18 cellular contexts compared by ENCODE assay signal in genomic region chr9:78363221-78363620, GRCh38.
DNase-seq lines count a peak whose midpoint lies in the region; ATAC-seq and TF ChIP-seq lines count a peak whose summit lies in the region.
"Had no signal": no experiment of that assay in that cellular context is flagged by ENCODE, and none has a peak within 500 bp of the region (broad histone marks: within the 10 kb centered on the region; RNA-seq: fewer than 3 reads in every experiment).

No MANE protein-coding gene starts in this region.

- DNase-seq in AG08396 (ENCODE audit: low spot score) (peak; percentile 41), H9 (no peak), amniotic epithelial cell (ENCODE audit: low read depth) (peak; percentile 16), left colon (peak in 1 of 2 donors; percentile 48), NCI-H510A (lab: John Stamatoyannopoulos, UW) (no peak), NCI-H446 (lab: John Stamatoyannopoulos, UW) (no peak)
- no peak for DNase-seq in effector memory CD4-positive, alpha-beta T cell
- no peak for DNase-seq in CD4-positive, alpha-beta memory T cell
- DNase-seq: activated CD4-positive, alpha-beta T cell treated with anti-CD3 and anti-CD28 coated beads, Interleukin-2, amount 10 ng/mL, durations not matched to agents 24 days and 14 days; activated effector memory CD4-positive, alpha-beta T cell treated with Interleukin-2 at 50 U/mL for 16 hours; adrenal gland; endodermal cell; stimulated activated naive CD8-positive, alpha-beta T cell treated with anti-CD3 and anti-CD28 coated beads, Interleukin-15, Interleukin-2, amounts not matched to agents 100 U/mL and 50 U/mL, for 24 hours; upper lobe of right lung had no signal

- no peak overlapping the region for H3K23ac ChIP-seq in H9 (ENCODE audit: insufficient read length, low read depth, low read length)

- peaks cover 0 to 2% (median 2%) of the 10 kb centered on the region in 3 experiments; a peak in 2 of 7 replicates for H3K36me3 Mint-ChIP-seq in H9 (ENCODE audit: insufficient read depth in 1 of 3, low read depth in 3 of 3)
- H3K36me3 Mint-ChIP-seq in CD4-positive, alpha-beta memory T cell: no peaks in the 10 kb centered on the region

- H4K5ac ChIP-seq in H9 (ENCODE audit: insufficient read length, low read depth, low read length): no peak overlapping the region

- H3K4me3 ChIP-seq in effector memory CD4-positive, alpha-beta T cell (ENCODE audit: insufficient read depth, low read depth, low read length, poor library complexity, severe bottlenecking): no peak overlapping the region
- no peak overlapping the region for H3K4me3 ChIP-seq in CD4-positive, alpha-beta memory T cell (ENCODE audit: low read length in 2 of 2)
- H3K4me3 ChIP-seq: adrenal gland, gastroesophageal sphincter, HAP-1, SK-N-MC, upper lobe of right lung had no signal

- H2BK120ac ChIP-seq in H9 (ENCODE audit: low read depth, low read length, poor library complexity, severe bottlenecking): no peak overlapping the region

- no peak overlapping the region for H3K18ac ChIP-seq in H9 (ENCODE audit: insufficient read length, low read depth, low read length)

- H3K9ac ChIP-seq in H9 (ENCODE audit: extremely low read depth, insufficient read length, low read length): no peak overlapping the region
- H3K9ac ChIP-seq: KMS-11 had no signal

- CTCF ChIA-PET in CD4-positive, alpha-beta memory T cell (lab: Charles Lee; ENCODE audit: partially characterized antibody): interaction anchor here (1.0 to 2.9 kb wide), 2 partner anchors 9 to 103 kb away, joined by 3 to 12 read pairs; no protein-coding TSS in a partner anchor

- no peak for TF ChIP-seq CTCF in H9 (conservative IDR thresholded peaks at IDR 0.05)

- no peak overlapping the region for H3K4ac ChIP-seq in H9 (ENCODE audit: low read depth, low read length)

- no peaks in the 10 kb centered on the region for H3K9me3 Mint-ChIP-seq in H9
- H3K9me3 Mint-ChIP-seq in CD4-positive, alpha-beta memory T cell: no peaks in the 10 kb centered on the region
- H3K9me3 Mint-ChIP-seq: activated CD4-positive, alpha-beta T cell treated with anti-CD3 and anti-CD28 coated beads, Interleukin-2, amount 10 ng/mL, durations not matched to agents 24 days and 14 days; endodermal cell had no signal

- H3K27ac Mint-ChIP-seq in H9: peak overlapping the region in 2 of 3 experiments; percentile 42 to 82; a peak in 2 of 7 replicates
- no peak overlapping the region for H3K27ac Mint-ChIP-seq in CD4-positive, alpha-beta memory T cell
- H3K27ac Mint-ChIP-seq: activated CD4-positive, alpha-beta T cell treated with anti-CD3 and anti-CD28 coated beads, Interleukin-2, amount 10 ng/mL, durations not matched to agents 24 days and 14 days; endodermal cell had no signal

- no peaks in the 10 kb centered on the region for H3K23me2 ChIP-seq in H9 (ENCODE audit: insufficient read length, low read depth, low read length, poor library complexity, severe bottlenecking)

- H3K56ac ChIP-seq in H9 (ENCODE audit: insufficient read length, low read depth, low read length): no peak overlapping the region

- no peak overlapping the region for H3K4me2 ChIP-seq in H9 (ENCODE audit: insufficient read depth, insufficient read length, low read length)
- H3K4me2 ChIP-seq: KMS-11 had no signal

- intact Hi-C loops in left colon (cut with DNase I, micrococcal nuclease): no loop called here
- intact Hi-C loops in CD4-positive, alpha-beta memory T cell (cut with micrococcal nuclease): no loop called here

- H4K91ac ChIP-seq in H9 (ENCODE audit: insufficient read length, low read depth, low read length): no peak overlapping the region

- H4K20me1 ChIP-seq in H9 (ENCODE audit: control insufficient read depth, insufficient read depth, insufficient read length): no peaks in the 10 kb centered on the region

- no peaks in the 10 kb centered on the region; the same call in 1 of the 2 replicates for H3K27me3 Mint-ChIP-seq in H9 (ENCODE audit: low read depth)
- H3K27me3 Mint-ChIP-seq in CD4-positive, alpha-beta memory T cell: no peaks in the 10 kb centered on the region

- H2AFZ ChIP-seq in H9 (ENCODE audit: low read length): no peak overlapping the region

- H3K14ac ChIP-seq in H9 (ENCODE audit: insufficient read depth, low read length): no peak overlapping the region

- no peaks in the 10 kb centered on the region for H3K79me2 ChIP-seq in H9 (ENCODE audit: insufficient read depth, low read length)

- peak; percentile 85 for ATAC-seq in left colon
- ATAC-seq: gastroesophageal sphincter; stimulated activated naive CD8-positive, alpha-beta T cell treated with anti-CD3 and anti-CD28 coated beads, Interleukin-15, Interleukin-2, amounts not matched to agents 100 U/mL and 50 U/mL, for 24 hours; upper lobe of right lung had no signal

- H3K4me3 Mint-ChIP-seq in H9: no peak overlapping the region
- H3K4me3 Mint-ChIP-seq in CD4-positive, alpha-beta memory T cell: no peak overlapping the region
- H3K4me3 Mint-ChIP-seq: activated CD4-positive, alpha-beta T cell treated with anti-CD3 and anti-CD28 coated beads, Interleukin-2, amount 10 ng/mL, durations not matched to agents 24 days and 14 days; endodermal cell had no signal

- H2BK12ac ChIP-seq in H9 (ENCODE audit: insufficient read length, low read depth, low read length): no peak overlapping the region

- POLR2A ChIA-PET in CD4-positive, alpha-beta memory T cell (lab: Charles Lee; ENCODE audit: partially characterized antibody): interaction anchor here (1.1 kb wide), 1 partner anchor 128 kb away, joined by 4 read pairs; no protein-coding TSS in a partner anchor

- no peak overlapping the region for H2BK20ac ChIP-seq in H9 (ENCODE audit: low read depth, low read length, poor library complexity, severe bottlenecking)

- H3T11ph ChIP-seq in H9 (ENCODE audit: low read length): no peak overlapping the region

- no peaks in the 10 kb centered on the region for H3K27me3 ChIP-seq in H9 (ENCODE audit: insufficient read depth, low read length)
- H3K27me3 ChIP-seq in effector memory CD4-positive, alpha-beta T cell (replicated peaks; ENCODE audit: control insufficient read depth, insufficient read depth, low read length, poor library complexity, severe bottlenecking): no peaks in the 10 kb centered on the region
- no peaks in the 10 kb centered on the region for H3K27me3 ChIP-seq in CD4-positive, alpha-beta memory T cell (ENCODE audit: insufficient read depth, low read length)
- H3K27me3 ChIP-seq: adrenal gland, gastroesophageal sphincter, upper lobe of right lung had no signal

- peaks cover 2% of the 10 kb centered on the region; the same call in 1 of the 2 replicates for H3K4me1 ChIP-seq in H9 (ENCODE audit: insufficient read depth, low read length)
- H3K4me1 ChIP-seq in effector memory CD4-positive, alpha-beta T cell (ENCODE audit: control insufficient read depth, insufficient read depth, low read length, poor library complexity, severe bottlenecking): no peaks in the 10 kb centered on the region
- H3K4me1 ChIP-seq in CD4-positive, alpha-beta memory T cell (ENCODE audit: insufficient read depth, low read length): no peaks in the 10 kb centered on the region
- H3K4me1 ChIP-seq: adrenal gland, gastroesophageal sphincter, HAP-1, upper lobe of right lung had no signal

- H4K8ac ChIP-seq in H9 (replicated peaks; ENCODE audit: insufficient read length, low read depth, low read length): no peak overlapping the region

- no peak overlapping the region for H3K27ac ChIP-seq in H9 (ENCODE audit: insufficient read length, low read depth, low read length)
- H3K27ac ChIP-seq in effector memory CD4-positive, alpha-beta T cell (ENCODE audit: insufficient read depth, low read length, poor library complexity, severe bottlenecking): no peak overlapping the region
- no peak overlapping the region for H3K27ac ChIP-seq in CD4-positive, alpha-beta memory T cell (ENCODE audit: low read depth, low read length)
- H3K27ac ChIP-seq: adrenal gland, gastroesophageal sphincter, KMS-11, SK-N-MC, upper lobe of right lung had no signal

- H3K4me1 Mint-ChIP-seq in H9: peaks cover 22 to 30% of the 10 kb centered on the region in 2 experiments
- H3K4me1 Mint-ChIP-seq in CD4-positive, alpha-beta memory T cell: peaks cover 0 to 5% (median under 1%) of the 10 kb centered on the region in 4 donors

- H3K9me3 ChIP-seq in H9 (ENCODE audit: control insufficient read depth, low read depth, low read length): no peaks in the 10 kb centered on the region
- no peaks in the 10 kb centered on the region for H3K9me3 ChIP-seq in effector memory CD4-positive, alpha-beta T cell (ENCODE audit: control insufficient read depth, low read length)
- no peaks in the 10 kb centered on the region for H3K9me3 ChIP-seq in CD4-positive, alpha-beta memory T cell (ENCODE audit: control insufficient read depth in 1 of 2, low read length in 2 of 2)
- H3K9me3 ChIP-seq: adrenal gland, gastroesophageal sphincter, HAP-1, upper lobe of right lung had no signal

- no peak overlapping the region for H2BK15ac ChIP-seq in H9 (ENCODE audit: low read depth, low read length)

- no peak overlapping the region for H2BK5ac ChIP-seq in H9 (ENCODE audit: insufficient read length, low read length)

- WGBS in H9 (ENCODE audit: extremely low coverage, insufficient read length, low lambda C conversion rate): no CpG with 5 or more reads among the region's 3 CpGs

- H3K79me1 ChIP-seq in H9 (ENCODE audit: insufficient read depth, low read depth, low read length, poor library complexity, severe bottlenecking): no peaks in the 10 kb centered on the region

- H2AK5ac ChIP-seq in H9 (ENCODE audit: insufficient read length, low read length): no peak overlapping the region

- no peaks in the 10 kb centered on the region for H3K36me3 ChIP-seq in effector memory CD4-positive, alpha-beta T cell (ENCODE audit: control insufficient read depth, insufficient read depth, low read length)
- no peaks in the 10 kb centered on the region for H3K36me3 ChIP-seq in CD4-positive, alpha-beta memory T cell (ENCODE audit: insufficient read depth, low read length)
- H3K36me3 ChIP-seq: adrenal gland, gastroesophageal sphincter, HAP-1, upper lobe of right lung had no signal

Comparison
In these comparisons a context has a peak if more than half of its experiments do, and no peak if none do; other contexts are left out.
1. DNase-seq: peak in AG08396 (single experiment) and amniotic epithelial cell (single experiment); none in H9 (single experiment), effector memory CD4-positive, alpha-beta T cell (0 of 3), NCI-H510A (single experiment), CD4-positive, alpha-beta memory T cell (0 of 5) and NCI-H446 (0 of 2).
2. H3K27ac Mint-ChIP-seq: peak in H9 (2 of 3); none in CD4-positive, alpha-beta memory T cell (0 of 7).